ENCODE assay signal across 33 cellular contexts in genomic region chr19:52694921-52695320, GRCh38.
"Had no signal": no experiment of that assay in that cellular context is flagged by ENCODE, and none has a peak within 500 bp of the region (broad histone marks: within the 10 kb centered on the region; RNA-seq: fewer than 3 reads in every experiment).

No MANE protein-coding gene starts in this region.

- H3K4me3 ChIP-seq: adrenal gland, Peyer's patch had no signal

- H3K27ac ChIP-seq: adrenal gland, Peyer's patch, RWPE1, VCaP had no signal

- ATAC-seq: activated naive CD4-positive, alpha-beta T cell treated with anti-CD3 and anti-CD28 coated beads, Interleukin-2, amount 50 U/mL, for 72 hours; activated T-cell treated with anti-CD3 and anti-CD28 coated beads, Interleukin-2, amount 50 U/mL, for 4 hours; PC-3; Right ventricle myocardium inferior had no signal

- H3K27me3 ChIP-seq: adrenal gland, Peyer's patch had no signal

- H3K36me3 ChIP-seq: adrenal gland, Peyer's patch had no signal

- H3K9me3 ChIP-seq: adrenal gland, Peyer's patch had no signal

- DNase-seq: activated B cell treated with CpG ODN at 0.5 μM for 24 hours; activated CD4-positive, alpha-beta memory T cell treated with anti-CD3 and anti-CD28 coated beads for 36 hours; activated CD4-positive, alpha-beta T cell treated with anti-CD3 and anti-CD28 coated beads for 4 hours; activated CD4-positive, alpha-beta T cell treated with anti-CD3 and anti-CD28 coated beads, Interleukin-2, amount 50 U/mL, for 1 hour; activated CD4-positive, CD25-positive, alpha-beta regulatory T cell treated with anti-CD3 and anti-CD28 coated beads, Interleukin-2, amount 50 U/mL, for 72 hours; activated CD8-positive, alpha-beta memory T cell treated with anti-CD3 and anti-CD28 coated beads, Interleukin-2, amount 50 U/mL, for 4 hours; activated gamma-delta T cell treated with Interleukin-2 at 50 U/mL for 16 hours; activated naive CD4-positive, alpha-beta T cell treated with anti-CD3 and anti-CD28 coated beads for 36 hours; activated T-cell treated with anti-CD3 and anti-CD28 coated beads for 4 hours; activated T-cell treated with anti-CD3 and anti-CD28 coated beads, Interleukin-2, amount 50 U/mL, for 4 hours; central memory CD4-positive, alpha-beta T cell; NCI-H1048; NCI-H1105 treated with DMSO at 0.1 percent for 48 hours; NCI-H1436; NCI-H1694; NCI-H1930; NCI-H2081 treated with DMSO at 0.1 percent for 48 hours; NCI-H2171; NCI-H510A; NCI-H526; NCI-H748 treated with DMSO at 0.1 percent for 48 hours; NK-92 treated with Interleukin-12 subunit alpha and Interleukin-12 subunit beta, amount 100 ng/mL, for 24 hours; PC-3; Peyer's patch; SW 1271; T-helper 1 cell; T-helper 2 cell; T-helper 9 cell had no signal
